Comparison of ENCODE assay signal across 8 cellular contexts in genomic region chr14:96363751-96364336, GRCh38. TPM values are rescaled to one million over a fixed set of nuclear protein-coding genes. Genes with fewer than 3 reads are reported as not detected.
A peak's percentile ranks its signal among the peaks of the same experiment; 100 is the strongest.
DNase-seq lines count a peak whose midpoint lies in the region; ATAC-seq, FAIRE-seq and TF ChIP-seq lines count a peak whose summit lies in the region.

No MANE protein-coding gene starts in this region.

- peak; percentile 57 for FAIRE-seq in GM19239 (lab: Jason Lieb, UNC)

- H3K27ac ChIP-seq in Peyer's patch (peak overlapping the region; percentile 81 to 99 (median 90)), hepatocyte (peak overlapping the region; percentile 91)

- CTCF ChIA-PET in BJ (lab: Yijun Ruan, JAX) = interaction anchor here (1.3 kb wide), 1 partner anchor 16 kb away, joined by 4 read pairs; no protein-coding TSS in a partner anchor

- peak; percentile 55 to 70 for TF ChIP-seq POLR2A in Peyer's patch (IDR thresholded peaks at IDR 0.05)

- 1% methylated on average over 36 of the region's 38 CpGs for WGBS in hepatocyte (ENCODE audit: low lambda C conversion rate, missing lambda C conversion rate)

- H3K9me2 ChIP-seq in hepatocyte (replicated peaks; ENCODE audit: insufficient read depth) = no peaks in the 10 kb centered on the region

- POLR2A ChIA-PET in BJ (lab: Charles Lee) = no interaction called here

- H3K27me3 ChIP-seq in BJ (ENCODE audit: control insufficient read depth, insufficient read depth, low read length) (no peaks in the 10 kb centered on the region), Peyer's patch (no peaks in the 10 kb centered on the region), hepatocyte (no peaks in the 10 kb centered on the region)

- H3K79me2 ChIP-seq in hepatocyte = peaks cover 87% of the 10 kb centered on the region

- no peaks in the 10 kb centered on the region for H3K36me3 ChIP-seq in BJ (ENCODE audit: control insufficient read depth, insufficient read depth, low read length)
- no peaks in the 10 kb centered on the region for H3K36me3 ChIP-seq in Peyer's patch
- H3K36me3 ChIP-seq in hepatocyte (replicated peaks; ENCODE audit: insufficient read depth, low read depth) = no peaks in the 10 kb centered on the region

- ATAC-seq in HG03378 (IDR thresholded peaks at IDR 0.05; ENCODE audit: unreplicated experiment) = peak; percentile 25

- peaks cover 0 to 37% (median 1%) of the 10 kb centered on the region in 4 donors for H3K4me1 ChIP-seq in Peyer's patch
- peaks cover 12% of the 10 kb centered on the region for H3K4me1 ChIP-seq in hepatocyte (ENCODE audit: insufficient read depth)

- no peaks in the 10 kb centered on the region for H3K9me3 ChIP-seq in Peyer's patch
- no peaks in the 10 kb centered on the region for H3K9me3 ChIP-seq in hepatocyte (ENCODE audit: low read depth)

- TF ChIP-seq CTCF in BJ (IDR thresholded peaks at IDR 0.05; ENCODE audit: insufficient read depth, low read depth, low read length) (no peak), Peyer's patch (IDR thresholded peaks at IDR 0.05) (no peak), hepatocyte (IDR thresholded peaks at IDR 0.05; ENCODE audit: poor library complexity) (no peak), retinal pigment epithelial cell (conservative IDR thresholded peaks at IDR 0.05; ENCODE audit: low read depth, low read length) (no peak)

- H3K4me2 ChIP-seq in hepatocyte = peak overlapping the region; percentile 94

- H4K20me1 ChIP-seq in hepatocyte (ENCODE audit: insufficient read depth, poor library complexity, severe bottlenecking) = peaks cover 11% of the 10 kb centered on the region

- H3K4me3 ChIP-seq in BJ (ENCODE audit: low read depth, low read length) (peak overlapping the region; percentile 93), Peyer's patch (peak overlapping the region; percentile 54 to 99 (median 86)), hepatocyte (peak overlapping the region; percentile 87), retinal pigment epithelial cell (ENCODE audit: low read length) (peak overlapping the region; percentile 92)

- DNase-seq in BJ (ENCODE audit: low read depth) (no peak), GM19239 (ENCODE audit: insufficient read length, low spot score) (peak; percentile 4), Peyer's patch (peak; percentile 36 to 77 (median 75)), amniotic epithelial cell (ENCODE audit: low read depth) (peak; percentile 75), hepatocyte (ENCODE audit: low spot score) (peak; percentile 75), retinal pigment epithelial cell (ENCODE audit: low read depth) (peak; percentile 34), NCI-H2029 (lab: John Stamatoyannopoulos, UW) (no peak)

- H2AFZ ChIP-seq in hepatocyte = peak overlapping the region; percentile 67

RNA-seq across cellular contexts. Expression of gene GSKIP, which starts 0.5 kb away (rescaled TPM):
- 14.7 and 29.9 TPM in 2 replicates for polyA plus RNA-seq in BJ (2011; rRNA removed)
- 5.4 and 8.2 TPM in 2 replicates for polyA minus RNA-seq in BJ (2011; rRNA and poly(A)+ RNA removed)
- total RNA-seq in Peyer's patch = 100 to 1,000 TPM in 1 of 4 donors, 10 to 100 TPM in 3; 56.8 to 140 (median 62.8) TPM
- total RNA-seq in hepatocyte = 46.6 and 52.5 TPM in 2 replicates
- polyA plus RNA-seq in hepatocyte = 32.6 and 34.0 TPM in 2 replicates

RNA-seq across cellular contexts. Expression of gene ATG2B, which starts 0.7 kb away (rescaled TPM):
- polyA plus RNA-seq in BJ (2011; rRNA removed) (11.6 and 17.1 TPM in 2 replicates), hepatocyte (3.3 and 5.3 TPM in 2 replicates)
- polyA minus RNA-seq in BJ (2011; rRNA and poly(A)+ RNA removed) = 18.4 and 21.2 TPM in 2 replicates
- total RNA-seq in Peyer's patch (10 to 100 TPM; 39.8 to 85.8 (median 47.4) TPM), hepatocyte (20.4 and 22.2 TPM in 2 replicates)

RNA-seq across cellular contexts. Expression of gene AK7, which starts 28.1 kb away (rescaled TPM):
- polyA plus RNA-seq in BJ (2011; rRNA removed) = 0.10 and 0.20 TPM in 2 replicates
- not detected in 2 replicates for polyA minus RNA-seq in BJ (2011; rRNA and poly(A)+ RNA removed)
- 10 to 100 TPM in 1 of 4 donors, 1 to 10 TPM in 2, not detected in 1; 6.2 to 10.8 (median 9.1) TPM for total RNA-seq in Peyer's patch
- total RNA-seq in hepatocyte = 4.2 and 6.0 TPM in 2 replicates
- 1.6 and 2.7 TPM in 2 replicates for polyA plus RNA-seq in hepatocyte

Comparison
In these comparisons a context has a peak if more than half of its experiments do, and no peak if none do; other contexts are left out.
1. DNase-seq: peak in GM19239 (single experiment), Peyer's patch (3 of 3), amniotic epithelial cell (single experiment), hepatocyte (single experiment) and retinal pigment epithelial cell (single experiment); none in BJ (single experiment) and NCI-H2029 (single experiment).
2. Peak in every context shown above with its lines, with median percentiles within 50 percentile points of each other: H3K4me3 ChIP-seq.